In the genomic region with DNA sequence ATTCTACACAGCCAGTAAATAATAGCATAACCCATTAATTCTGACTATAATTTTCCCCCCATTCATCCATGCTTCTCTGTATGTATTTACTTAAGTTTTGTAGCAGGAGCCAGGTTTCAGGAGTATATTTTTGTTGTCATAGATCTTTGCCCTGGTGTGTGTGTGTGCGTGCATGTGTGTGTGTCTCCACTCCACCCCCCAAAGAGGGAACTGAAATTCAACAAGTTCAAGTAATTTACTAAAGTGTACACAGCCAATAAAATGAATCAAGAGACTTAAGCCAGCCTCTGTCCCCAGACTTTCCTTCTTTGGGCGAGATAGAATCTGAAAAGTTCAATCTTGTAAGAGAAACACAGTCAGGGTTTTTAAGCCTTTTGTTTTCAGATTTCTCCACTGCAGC, we compare ENCODE assay signal across 20 cellular contexts.
"Had no signal": no experiment of that assay in that cellular context is flagged by ENCODE, and none has a peak within 500 bp of the region (broad histone marks: within the 10 kb centered on the region; RNA-seq: fewer than 3 reads in every experiment).

No MANE protein-coding gene starts in this region.

- H3K27ac ChIP-seq: brain microvascular endothelial cell, dorsolateral prefrontal cortex, left lung, parathyroid adenoma, sigmoid colon, spleen, thoracic aorta, upper lobe of right lung had no signal

- H3K9me3 ChIP-seq: sigmoid colon, thoracic aorta, upper lobe of right lung had no signal

- H3K36me3 ChIP-seq: brain microvascular endothelial cell, left lung, sigmoid colon, spleen, thoracic aorta, upper lobe of right lung had no signal

- H3K27me3 ChIP-seq: brain microvascular endothelial cell, left lung, sigmoid colon, spleen, upper lobe of right lung had no signal

- H3K36me3 Mint-ChIP-seq: naive thymus-derived CD4-positive, alpha-beta T cell; stimulated activated naive B cell treated with anti-CD40 and anti-IgM and Interleukin-4, amounts not matched to agents 10 μg/mL and 1 μg/mL and 100 μg/mL, for 72 hours had no signal

- DNase-seq: activated CD4-positive, alpha-beta T cell treated with anti-CD3 and anti-CD28 coated beads for 1 hour; activated CD8-positive, alpha-beta memory T cell treated with anti-CD3 and anti-CD28 coated beads for 24 hours; activated CD8-positive, alpha-beta memory T cell treated with anti-CD3 and anti-CD28 coated beads, Interleukin-2, amount 50 U/mL, for 48 hours; activated effector memory CD4-positive, alpha-beta T cell treated with Interleukin-2 at 50 U/mL for 16 hours; activated naive CD4-positive, alpha-beta T cell treated with anti-CD3 and anti-CD28 coated beads, Interleukin-2, amount 50 U/mL, for 16 hours; activated T-cell treated with anti-CD3 and anti-CD28 coated beads, Interleukin-2, amount 50 U/mL, for 48 hours; aorta; brain microvascular endothelial cell; central memory CD4-positive, alpha-beta T cell; dorsolateral prefrontal cortex; left lung; mammary epithelial cell; naive thymus-derived CD4-positive, alpha-beta T cell; sigmoid colon; spleen; stimulated activated naive B cell treated with anti-CD40 and anti-IgM and Interleukin-4, amounts not matched to agents 10 μg/mL and 1 μg/mL and 100 μg/mL, for 72 hours; T1000; upper lobe of right lung had no signal

- H3K79me2 ChIP-seq: parathyroid adenoma had no signal

- H3K4me1 ChIP-seq: left lung, parathyroid adenoma, sigmoid colon, spleen, upper lobe of right lung had no signal

- H3K4me1 Mint-ChIP-seq: naive thymus-derived CD4-positive, alpha-beta T cell had no signal

- H2AFZ ChIP-seq: parathyroid adenoma had no signal

- H3K4me3 Mint-ChIP-seq: naive thymus-derived CD4-positive, alpha-beta T cell; stimulated activated naive B cell treated with anti-CD40 and anti-IgM and Interleukin-4, amounts not matched to agents 10 μg/mL and 1 μg/mL and 100 μg/mL, for 72 hours had no signal

- H3K27ac Mint-ChIP-seq: naive thymus-derived CD4-positive, alpha-beta T cell; stimulated activated naive B cell treated with anti-CD40 and anti-IgM and Interleukin-4, amounts not matched to agents 10 μg/mL and 1 μg/mL and 100 μg/mL, for 72 hours had no signal

- H3K4me3 ChIP-seq: dorsolateral prefrontal cortex, left lung, sigmoid colon, spleen, thoracic aorta, upper lobe of right lung had no signal

- H3K9ac ChIP-seq: parathyroid adenoma had no signal

- ATAC-seq: left lung; naive thymus-derived CD4-positive, alpha-beta T cell; stimulated activated naive B cell treated with anti-CD40 and anti-IgM and Interleukin-4, amounts not matched to agents 10 μg/mL and 1 μg/mL and 100 μg/mL, for 72 hours; upper lobe of right lung had no signal
